ENCODE assay signal across 31 cellular contexts in the genomic region with DNA sequence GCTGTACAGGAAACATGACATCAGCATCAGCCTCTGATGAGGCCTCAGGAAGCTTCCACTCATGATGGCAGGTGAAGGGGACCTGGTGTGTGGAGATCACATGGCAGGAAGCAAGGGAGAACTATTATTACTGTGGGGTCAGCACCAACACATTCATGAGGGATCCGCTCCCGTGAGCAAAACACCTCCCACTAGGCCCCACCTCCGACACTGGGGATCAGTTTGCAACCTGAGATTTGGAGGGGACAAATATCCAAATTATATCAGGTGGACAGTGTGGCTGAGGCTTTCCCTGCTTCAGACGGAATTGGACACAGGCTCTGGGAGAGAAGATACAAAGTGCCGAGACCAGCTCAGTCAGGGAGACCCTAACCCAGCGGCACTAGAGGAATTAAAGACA.
"Had no signal": no experiment of that assay in that cellular context is flagged by ENCODE, and none has a peak within 500 bp of the region (broad histone marks: within the 10 kb centered on the region; RNA-seq: fewer than 3 reads in every experiment).

No MANE protein-coding gene starts in this region.

- H3K9ac ChIP-seq: neural progenitor cell had no signal

- H3K27ac ChIP-seq: left lung, neural progenitor cell, neutrophil, ovary, prostate gland, skin epidermis, stomach, thoracic aorta, tibial artery, uterus had no signal

- H3K4me1 ChIP-seq: neural progenitor cell, prostate gland, uterus had no signal

- ATAC-seq: left colon; left lung; natural killer cell; right cardiac atrium; sciatic nerve; stimulated activated naive B cell treated with anti-CD40 and anti-IgM and Interleukin-4, amounts not matched to agents 10 μg/mL and 1 μg/mL and 100 μg/mL, for 72 hours; stimulated activated naive CD8-positive, alpha-beta T cell treated with anti-CD3 and anti-CD28 coated beads, Interleukin-15, Interleukin-2, amounts not matched to agents 100 U/mL and 50 U/mL, for 24 hours had no signal

- H3K27ac Mint-ChIP-seq: immature natural killer cell; mesothelial cell of epicardium; natural killer cell; nephron progenitor cell; neural progenitor cell; stimulated activated naive B cell treated with anti-CD40 and anti-IgM and Interleukin-4, amounts not matched to agents 10 μg/mL and 1 μg/mL and 100 μg/mL, for 72 hours had no signal

- H3K27me3 ChIP-seq: left lung, neural progenitor cell, ovary, stomach, tibial artery, uterus had no signal

- H3K4me3 ChIP-seq: left lung, lung, neural progenitor cell, ovary, prostate gland, skin epidermis, stomach, thoracic aorta, tibial artery, uterus had no signal

- DNase-seq: hypothalamus; immature natural killer cell; kidney; left colon; left lung; mesendoderm; naive B cell; natural killer cell; nephron progenitor cell; occipital lobe; ovary; posterior cingulate gyrus; retina; right cardiac atrium; stimulated activated CD4-positive, alpha-beta T cell treated with anti-CD3 and anti-CD28 coated beads, Interleukin-12 subunit alpha, Interleukin-12 subunit beta, amount 100 ng/mL, for 4 hours; stimulated activated CD4-positive, alpha-beta T cell treated with anti-CD3 and anti-CD28 coated beads, Interleukin-15, amount 100 ng/mL, for 24 hours; stimulated activated CD4-positive, alpha-beta T cell treated with anti-CD3 and anti-CD28 coated beads, Interleukin-2, amount 100 ng/mL, for 24 hours; stimulated activated CD4-positive, alpha-beta T cell treated with anti-CD3 and anti-CD28 coated beads, Interleukin-4, amount 100 ng/mL, for 1 hour; stimulated activated naive B cell treated with anti-CD40 and anti-IgM and Interleukin-4, amounts not matched to agents 10 μg/mL and 1 μg/mL and 100 μg/mL, for 72 hours; stimulated activated naive CD8-positive, alpha-beta T cell treated with anti-CD3 and anti-CD28 coated beads, Interleukin-15, Interleukin-2, amounts not matched to agents 100 U/mL and 50 U/mL, for 24 hours; stomach; tibial artery; uterus had no signal

- H3K4me3 Mint-ChIP-seq: immature natural killer cell; mesothelial cell of epicardium; naive B cell; natural killer cell; nephron progenitor cell; neural progenitor cell; stimulated activated naive B cell treated with anti-CD40 and anti-IgM and Interleukin-4, amounts not matched to agents 10 μg/mL and 1 μg/mL and 100 μg/mL, for 72 hours had no signal

- H3K9me3 ChIP-seq: neutrophil, ovary, prostate gland, thoracic aorta, tibial artery, uterus had no signal

- H3K36me3 Mint-ChIP-seq: mesothelial cell of epicardium, naive B cell, natural killer cell had no signal

- H3K36me3 ChIP-seq: left lung, neural progenitor cell, neutrophil, ovary, prostate gland, stomach, thoracic aorta, tibial artery, uterus had no signal
